ENCODE assay signal across 1 cellular context in the genomic region with DNA sequence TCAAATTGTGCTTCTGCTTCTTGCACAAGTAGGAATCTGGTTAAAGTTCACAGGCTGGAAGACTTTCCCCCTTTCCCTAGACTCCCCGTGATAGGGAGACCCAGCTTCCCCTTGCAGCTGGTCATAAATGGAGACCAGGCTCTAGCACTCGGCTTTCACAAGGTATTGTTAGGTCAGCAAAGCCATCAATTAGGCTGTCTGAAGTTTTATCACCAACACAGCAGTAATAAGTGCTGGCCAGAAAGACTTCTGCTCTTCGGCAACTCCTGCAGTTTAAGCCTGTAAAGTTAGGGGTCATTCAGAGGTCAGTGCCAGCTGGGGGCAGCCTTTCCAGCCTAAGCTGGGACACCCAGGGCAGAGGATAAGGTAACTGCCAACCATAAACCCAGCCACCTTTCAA.
TF ChIP-seq lines count a peak whose summit lies in the region.

No MANE protein-coding gene starts in this region.

TF ChIP-seq in IMR-90, 13 proteins besides CTCF, POLR2A, EP300 and RAD21 (continued from another document):
- TF ChIP-seq, protein P1, sequence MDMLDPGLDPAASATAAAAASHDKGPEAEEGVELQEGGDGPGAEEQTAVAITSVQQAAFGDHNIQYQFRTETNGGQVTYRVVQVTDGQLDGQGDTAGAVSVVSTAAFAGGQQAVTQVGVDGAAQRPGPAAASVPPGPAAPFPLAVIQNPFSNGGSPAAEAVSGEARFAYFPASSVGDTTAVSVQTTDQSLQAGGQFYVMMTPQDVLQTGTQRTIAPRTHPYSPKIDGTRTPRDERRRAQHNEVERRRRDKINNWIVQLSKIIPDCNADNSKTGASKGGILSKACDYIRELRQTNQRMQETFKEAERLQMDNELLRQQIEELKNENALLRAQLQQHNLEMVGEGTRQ (IDR thresholded peaks at IDR 0.05; ENCODE audit: low read depth, low read length) = no peak
- no peak for TF ChIP-seq NFE2L2 (IDR thresholded peaks at IDR 0.05; ENCODE audit: low read depth, low read length)
- no peak for TF ChIP-seq MXI1 (IDR thresholded peaks at IDR 0.05; ENCODE audit: borderline replicate concordance, low read depth, low read length)
- TF ChIP-seq RFX5 (IDR thresholded peaks at IDR 0.05; ENCODE audit: low read depth, low read length) = no peak
- no peak for TF ChIP-seq CEBPB (IDR thresholded peaks at IDR 0.05; ENCODE audit: low read depth, low read length)
- TF ChIP-seq, protein P2, sequence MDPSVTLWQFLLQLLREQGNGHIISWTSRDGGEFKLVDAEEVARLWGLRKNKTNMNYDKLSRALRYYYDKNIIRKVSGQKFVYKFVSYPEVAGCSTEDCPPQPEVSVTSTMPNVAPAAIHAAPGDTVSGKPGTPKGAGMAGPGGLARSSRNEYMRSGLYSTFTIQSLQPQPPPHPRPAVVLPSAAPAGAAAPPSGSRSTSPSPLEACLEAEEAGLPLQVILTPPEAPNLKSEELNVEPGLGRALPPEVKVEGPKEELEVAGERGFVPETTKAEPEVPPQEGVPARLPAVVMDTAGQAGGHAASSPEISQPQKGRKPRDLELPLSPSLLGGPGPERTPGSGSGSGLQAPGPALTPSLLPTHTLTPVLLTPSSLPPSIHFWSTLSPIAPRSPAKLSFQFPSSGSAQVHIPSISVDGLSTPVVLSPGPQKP (IDR thresholded peaks at IDR 0.05; ENCODE audit: borderline replicate concordance, low read depth, low read length) = no peak
- no peak for TF ChIP-seq BHLHE40 (IDR thresholded peaks at IDR 0.05; ENCODE audit: low read depth, low read length)
- no peak for TF ChIP-seq SMC3 (IDR thresholded peaks at IDR 0.05; ENCODE audit: low read depth, low read length)
- TF ChIP-seq RCOR1 (IDR thresholded peaks at IDR 0.05; ENCODE audit: insufficient replicate concordance, low read length) = no peak
- no peak for TF ChIP-seq MAFK (IDR thresholded peaks at IDR 0.05; ENCODE audit: low read depth, low read length)
- TF ChIP-seq MAZ (IDR thresholded peaks at IDR 0.05; ENCODE audit: borderline replicate concordance, low read depth, low read length) = no peak
- TF ChIP-seq FOS (IDR thresholded peaks at IDR 0.05; ENCODE audit: low read depth, low read length) = no peak
